ENCODE assay signal across 8 cellular contexts in genomic region chr17:75046583-75047289, GRCh38. TPM values are rescaled to one million over a fixed set of nuclear protein-coding genes. Genes with fewer than 3 reads are reported as not detected.
DNase-seq lines count a peak whose midpoint lies in the region; ATAC-seq and TF ChIP-seq lines count a peak whose summit lies in the region.

Gene ATP5PD (minus strand): TSS chr17:75046969. CDS start chr17:75042650, 4,319 bp downstream.
Gene KCTD2 (plus strand): TSS chr17:75047225. CDS start chr17:75047251, 26 bp downstream.

- POLR2A ChIA-PET in AG04450 (lab: Yijun Ruan, JAX) (interaction anchor here (0.6 to 1.0 kb wide), 3 partner anchors 12 to 30 kb away, joined by 4 to 7 read pairs (median 7); no protein-coding TSS in a partner anchor), activated B cell treated with CpG ODN at 0.5 μM for 24 hours (lab: Charles Lee) (interaction anchor here (0.5 to 3.9 kb wide), 11 partner anchors 11 to 174 kb away, joined by 3 to 31 read pairs (median 3); partner anchors contain the start of genes ARMC7, FDXR, MRPL58 and NUP85)

- 0% methylated on average over 1 to 60 of the region's 60 CpGs for WGBS in spleen, 5 donors

- H3K4me3 Mint-ChIP-seq in activated B cell treated with CpG ODN at 0.5 μM for 24 hours: peak within 1 kb of the TSS; percentile 97

- intact Hi-C loops in activated B cell treated with CpG ODN at 0.5 μM for 24 hours (cut with micrococcal nuclease): loop anchor here (1.0 to 2.0 kb wide), 10 partner anchors 12 to 214 kb away; partner anchors contain the start of genes ARMC7, CDR2L, FDXR and GGA3
- intact Hi-C loops in spleen (cut with DNase I; ENCODE audit: low total_unique reads): no loop called here

- DNase-seq in AG04450 (ENCODE audit: low read depth, low spot score): peak; percentile 90
- DNase-seq in NCI-H226: peak; percentile 92
- peak; percentile 91 for DNase-seq in activated B cell treated with CpG ODN at 0.5 μM for 24 hours
- peak; percentile 70 to 98 (median 93) for DNase-seq in caudate nucleus (lab: John Stamatoyannopoulos, UW)
- peak; percentile 97 for DNase-seq in inferior parietal cortex (ENCODE audit: extremely low spot score)
- peak; percentile 98 for DNase-seq in spleen

- H3K36me3 Mint-ChIP-seq in activated B cell treated with CpG ODN at 0.5 μM for 24 hours (ENCODE audit: low read depth): peaks cover 29% of the 10 kb centered on the region

- H3K27ac ChIP-seq in AG04450 (ENCODE audit: low read depth, low read length): peak within 1 kb of the TSS; percentile 97
- peak within 1 kb of the TSS; percentile 93 for H3K27ac ChIP-seq in caudate nucleus (ENCODE audit: low read depth, low read length)
- H3K27ac ChIP-seq in spleen: peak within 1 kb of the TSS; percentile 78 to 98 (median 95)

- peaks cover 37% of the 10 kb centered on the region for H3K4me1 Mint-ChIP-seq in activated B cell treated with CpG ODN at 0.5 μM for 24 hours

- no peak for TF ChIP-seq CTCF in AG04450 (IDR thresholded peaks at IDR 0.05; ENCODE audit: low read depth, low read length)
- TF ChIP-seq CTCF in activated B cell treated with CpG ODN at 0.5 μM for 24 hours (IDR thresholded peaks at IDR 0.05): no peak
- TF ChIP-seq CTCF in spleen (IDR thresholded peaks at IDR 0.05 in 8 of 11, conservative IDR thresholded peaks at IDR 0.05 in 3 of 11): peak in 3 of 11 experiments; percentile 28 to 52 (median 31)

- no peaks in the 10 kb centered on the region for H3K27me3 Mint-ChIP-seq in activated B cell treated with CpG ODN at 0.5 μM for 24 hours

- H3K27ac Mint-ChIP-seq in activated B cell treated with CpG ODN at 0.5 μM for 24 hours: peak within 1 kb of the TSS; percentile 86

- H3K36me3 ChIP-seq in spleen: peaks cover 0 to 33% (median 16%) of the 10 kb centered on the region in 6 donors

- ATAC-seq in GM18909 (IDR thresholded peaks at IDR 0.05; ENCODE audit: poor library complexity, unreplicated experiment): peak; percentile 93
- ATAC-seq in HG03175 (IDR thresholded peaks at IDR 0.05; ENCODE audit: unreplicated experiment): peak; percentile 96
- ATAC-seq in activated B cell treated with CpG ODN at 0.5 μM for 24 hours (ENCODE audit: low read depth): peak; percentile 95

- CTCF ChIA-PET in AG04450 (lab: Charles Lee): no interaction called here
- CTCF ChIA-PET in activated B cell treated with CpG ODN at 0.5 μM for 24 hours (lab: Charles Lee): interaction anchor here (1.1 to 1.7 kb wide), 6 partner anchors 14 to 155 kb away, joined by 3 to 7 read pairs (median 4); partner anchors contain the start of genes MRPL58 and NT5C

- no peaks in the 10 kb centered on the region; the same call in 1 of the 2 replicates for H3K9me3 ChIP-seq in AG04450 (ENCODE audit: control insufficient read depth, insufficient read depth, low read length)
- no peaks in the 10 kb centered on the region for H3K9me3 ChIP-seq in spleen

- no peaks in the 10 kb centered on the region for H3K9me3 Mint-ChIP-seq in activated B cell treated with CpG ODN at 0.5 μM for 24 hours

- H3K4me3 ChIP-seq in AG04450 (ENCODE audit: low read depth, low read length) (peak within 1 kb of the TSS; percentile 98), spleen (peak within 1 kb of the TSS; percentile 74 to 98 (median 92))

- TF ChIP-seq POLR2A in spleen (IDR thresholded peaks at IDR 0.05): peak; percentile 68 to 74 (median 71)

- peaks cover 6 to 57% (median 33%) of the 10 kb centered on the region in 6 donors for H3K4me1 ChIP-seq in spleen

- H3K27me3 ChIP-seq in AG04450 (ENCODE audit: control insufficient read depth, insufficient read depth, low read length): no peaks in the 10 kb centered on the region
- no peaks in the 10 kb centered on the region for H3K27me3 ChIP-seq in spleen (replicated peaks in 1 of 7)

RNA-seq across cellular contexts. Expression of gene ATP5PD, which starts in this region (rescaled TPM):
- polyA plus RNA-seq in AG04450 (2011; rRNA removed) (281 and 292 TPM in 2 replicates), spleen (100 to 1,000 TPM; 257 to 312 (median 270) TPM)
- polyA minus RNA-seq in AG04450 (2011; rRNA and poly(A)+ RNA removed): 134 and 174 TPM in 2 replicates
- total RNA-seq in activated B cell treated with CpG ODN at 0.5 μM for 24 hours (158 and 181 TPM in 2 replicates), spleen (100 to 1,000 TPM; 124 to 164 (median 137) TPM)

RNA-seq across cellular contexts. Expression of gene KCTD2, which starts in this region (rescaled TPM):
- polyA plus RNA-seq in AG04450 (2011; rRNA removed) (29.8 and 36.0 TPM in 2 replicates), spleen (10 to 100 TPM; 11.0 to 27.2 (median 11.9) TPM)
- polyA minus RNA-seq in AG04450 (2011; rRNA and poly(A)+ RNA removed): 24.4 and 28.5 TPM in 2 replicates
- total RNA-seq in activated B cell treated with CpG ODN at 0.5 μM for 24 hours (19.5 and 20.2 TPM in 2 replicates), spleen (10 to 100 TPM; 23.0 to 28.4 (median 25.5) TPM)

Comparison
In these comparisons a context has a peak if more than half of its experiments do, and no peak if none do; other contexts are left out.
1. Peak in every context shown above with its lines: DNase-seq, ATAC-seq, H3K4me3 ChIP-seq and H3K27ac ChIP-seq.